17 cellular contexts compared by ENCODE assay signal in the genomic region with DNA sequence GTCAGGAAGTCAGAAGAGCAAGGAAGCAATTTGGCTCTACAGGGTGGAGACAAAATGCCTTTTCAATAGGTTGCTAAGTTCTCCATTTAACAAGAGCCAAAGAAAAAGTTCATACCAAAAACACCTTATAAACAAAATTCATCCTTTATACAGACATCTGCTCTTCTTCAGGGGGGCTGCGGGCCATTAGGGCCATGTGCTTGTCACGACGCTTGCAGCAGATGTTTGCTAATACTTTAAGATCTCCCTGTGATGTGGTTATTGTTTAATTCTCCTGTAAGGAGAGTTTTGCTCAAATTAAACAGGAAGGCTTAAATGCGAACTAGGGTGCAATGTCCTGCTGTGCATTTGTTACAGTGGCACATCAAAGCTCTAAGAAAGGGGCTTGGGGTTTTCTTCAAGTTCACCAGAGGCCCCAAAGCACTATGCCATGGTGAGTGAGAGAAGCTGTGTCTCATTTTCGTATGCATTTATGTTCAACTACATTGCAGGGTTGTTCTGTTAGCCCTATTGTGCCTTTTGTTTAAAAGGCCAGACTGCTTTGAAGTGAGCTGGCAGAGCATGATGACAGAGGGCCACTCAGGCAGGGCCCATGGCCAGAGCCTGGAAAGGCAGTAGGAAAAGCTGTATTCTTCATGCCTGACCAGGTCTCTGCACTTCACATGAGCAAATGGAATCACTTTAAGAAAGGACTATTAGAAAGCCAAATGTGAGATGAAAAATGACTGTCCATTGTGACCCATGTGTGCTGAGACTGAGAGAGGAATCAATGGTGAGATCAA. TPM values are rescaled to one million over a fixed set of nuclear protein-coding genes. Genes with fewer than 3 reads are reported as not detected.
DNase-seq lines count a peak whose midpoint lies in the region; FAIRE-seq and TF ChIP-seq lines count a peak whose summit lies in the region.
"Had no signal": no experiment of that assay in that cellular context is flagged by ENCODE, and none has a peak within 500 bp of the region (broad histone marks: within the 10 kb centered on the region; RNA-seq: fewer than 3 reads in every experiment).

No MANE protein-coding gene starts in this region.

- H3K79me1 ChIP-seq in neuronal stem cell (ENCODE audit: low read depth, low read length) = no peaks in the 10 kb centered on the region

- H3K4me2 ChIP-seq in GM23248 (ENCODE audit: unreplicated experiment) (no peak overlapping the region), neuronal stem cell (ENCODE audit: insufficient read depth, low read length, poor library complexity, severe bottlenecking) (no peak overlapping the region)
- H3K4me2 ChIP-seq: GM23338 had no signal

- FAIRE-seq in bronchial epithelial cell (lab: Jason Lieb, UNC) = no peak
- FAIRE-seq: kidney had no signal

- H3K27ac ChIP-seq in GM23248 (no peak overlapping the region), neuronal stem cell (replicated peaks; ENCODE audit: low read length) (no peak overlapping the region)

- H2AK5ac ChIP-seq in neuronal stem cell (ENCODE audit: low read depth, low read length) = no peak overlapping the region

- H2BK5ac ChIP-seq in neuronal stem cell (ENCODE audit: low read length) = no peak overlapping the region

- H2AFZ ChIP-seq in GM23248 (no peak overlapping the region), neuronal stem cell (ENCODE audit: low read length) (peak overlapping the region; percentile 21)
- H2AFZ ChIP-seq: GM23338 had no signal

- TF ChIP-seq CTCF in bronchial epithelial cell (IDR thresholded peaks at IDR 0.05; ENCODE audit: insufficient read depth, low read length, severe bottlenecking) (no peak), GM10266 (IDR thresholded peaks at IDR 0.05; ENCODE audit: control insufficient read depth, insufficient read depth, low read depth, missing control alignments) (no peak)

- H3K9ac ChIP-seq in GM23248 (no peak overlapping the region), neuronal stem cell (ENCODE audit: low read depth, low read length, poor library complexity) (no peak overlapping the region)

- no peak overlapping the region for H3K18ac ChIP-seq in neuronal stem cell (ENCODE audit: low read length)

- no peak overlapping the region for H4K8ac ChIP-seq in neuronal stem cell (ENCODE audit: low read depth, low read length)

- peak; percentile 30 for DNase-seq in NCI-H510A treated with DMSO at 0.1 percent for 48 hours (lab: John Stamatoyannopoulos, UW)
- no peak for DNase-seq in NCI-H510A (lab: John Stamatoyannopoulos, UW)
- peak; percentile 60 for DNase-seq in GM23248
- DNase-seq in bronchial epithelial cell (ENCODE audit: low read depth) = peak; percentile 10
- DNase-seq in neuronal stem cell (ENCODE audit: low spot score) = no peak
- DNase-seq in GM10266 (ENCODE audit: extremely low spot score) = no peak
- no peak for DNase-seq in NCI-H1694 (lab: John Stamatoyannopoulos, UW)
- no peak for DNase-seq in DMS153 treated with DMSO at 0.1 percent for 48 hours (lab: John Stamatoyannopoulos, UW; ENCODE audit: unreplicated experiment)
- DNase-seq: activated CD4-positive, CD25-positive, alpha-beta regulatory T cell treated with anti-CD3 and anti-CD28 coated beads, Interleukin-2, amount 50 U/mL, for 72 hours; activated effector memory CD4-positive, alpha-beta T cell treated with Interleukin-2 at 50 U/mL for 16 hours; anterior cingulate cortex; hypothalamus; kidney; NCI-H187; NCI-H526 treated with DMSO at 0.1 percent for 48 hours; T1000 had no signal

- H3K4ac ChIP-seq in neuronal stem cell (ENCODE audit: low read length) = no peak overlapping the region

- H3K9me3 ChIP-seq in GM23248 (ENCODE audit: low read depth) (no peaks in the 10 kb centered on the region), neuronal stem cell (replicated peaks in 1 of 2; ENCODE audit: control insufficient read depth in 2 of 2, insufficient read depth in 1 of 2, low read depth in 1 of 2, low read length in 2 of 2) (no peaks in the 10 kb centered on the region)

- no peak overlapping the region for H4K91ac ChIP-seq in neuronal stem cell (ENCODE audit: low read depth, low read length, poor library complexity)

- no peak overlapping the region for H3K14ac ChIP-seq in neuronal stem cell (ENCODE audit: low read length)

- H3K4me1 ChIP-seq in GM23248 (ENCODE audit: insufficient read depth) (peaks cover 40% of the 10 kb centered on the region), neuronal stem cell (ENCODE audit: control insufficient read depth in 2 of 2, insufficient read depth in 1 of 2, low read depth in 1 of 2, low read length in 2 of 2) (peaks cover 1 to 8% of the 10 kb centered on the region in 2 donors)

- H3K4me3 ChIP-seq in GM23248 (no peak overlapping the region), bronchial epithelial cell (ENCODE audit: low read depth, low read length) (no peak overlapping the region), neuronal stem cell (ENCODE audit: low read length in 2 of 2) (no peak overlapping the region)
- H3K4me3 ChIP-seq: GM23338 had no signal

- H2BK120ac ChIP-seq in neuronal stem cell (ENCODE audit: low read depth, low read length) = no peak overlapping the region

- H3K27me3 ChIP-seq in GM23248 (replicated peaks; ENCODE audit: insufficient read depth) (no peaks in the 10 kb centered on the region), bronchial epithelial cell (ENCODE audit: control insufficient read depth, insufficient read depth, low read length) (no peaks in the 10 kb centered on the region), neuronal stem cell (ENCODE audit: control insufficient read depth in 3 of 3, insufficient read depth in 3 of 3, low read depth in 1 of 3, low read length in 3 of 3) (no peaks in the 10 kb centered on the region)

- H2BK12ac ChIP-seq in neuronal stem cell (ENCODE audit: low read length) = no peak overlapping the region

- H4K20me1 ChIP-seq in GM23248 (ENCODE audit: insufficient read depth) = no peaks in the 10 kb centered on the region

- H3K36me3 ChIP-seq in GM23248 (ENCODE audit: low read depth) (no peaks in the 10 kb centered on the region), bronchial epithelial cell (ENCODE audit: control insufficient read depth, insufficient read depth, low read length) (no peaks in the 10 kb centered on the region), neuronal stem cell (replicated peaks in 1 of 2; ENCODE audit: control insufficient read depth in 2 of 2, insufficient read depth in 2 of 2, low read length in 2 of 2) (no peaks in the 10 kb centered on the region)

- no peaks in the 10 kb centered on the region; the same call in 1 of the 2 replicates for H3K9me2 ChIP-seq in GM23248 (ENCODE audit: insufficient read depth)

- H3K23ac ChIP-seq in neuronal stem cell (ENCODE audit: low read depth, low read length, poor library complexity) = no peak overlapping the region

- H2BK15ac ChIP-seq in neuronal stem cell (ENCODE audit: low read length) = no peak overlapping the region

- H3F3A ChIP-seq in GM23248 (ENCODE audit: insufficient read depth) = peaks cover 19% of the 10 kb centered on the region

- in situ Hi-C loops in GM23248 (cut with MboI) = no loop called here

- WGBS in GM23248 (ENCODE audit: low coverage in 1 of 2, low lambda C conversion rate in 2 of 2, missing lambda C conversion rate in 2 of 2), 2 experiments = 89 to 91% methylated on average over 5 of the region's 5 CpGs
- WGBS in neuronal stem cell (ENCODE audit: extremely low coverage in 2 of 2, insufficient read length in 2 of 2, insufficient replicate concordance in 1 of 2), 2 donors = no CpG with 5 or more reads among the region's 5 CpGs

- no peaks in the 10 kb centered on the region for H3K79me2 ChIP-seq in GM23248 (ENCODE audit: insufficient read depth)

RNA-seq across cellular contexts. Expression of gene NTPCR, which starts 24.8 kb away (rescaled TPM):
- total RNA-seq in GM23248 (2014; rRNA removed; shearing (Covaris generic)) = 23.8 and 47.0 TPM in 2 replicates
- 67.2 and 67.7 TPM in 2 replicates for polyA plus RNA-seq in GM23248 (2016; fragmentation: Nextera tagmentation; extraction: Ambion mirVana)
- total RNA-seq in bronchial epithelial cell = 11.6 and 13.4 TPM in 2 replicates
- polyA plus RNA-seq in neuronal stem cell (2013, experiment 1 of 2) = 63.6 TPM
- 65.4 TPM for polyA plus RNA-seq in neuronal stem cell (2013, experiment 2 of 2)

Comparison
In these comparisons a context has a peak if more than half of its experiments do, and no peak if none do; other contexts are left out.
1. DNase-seq: peak in NCI-H510A treated with DMSO at 0.1 percent for 48 hours (single experiment), GM23248 (single experiment) and bronchial epithelial cell (single experiment); none in NCI-H510A (single experiment), neuronal stem cell (single experiment), GM10266 (single experiment), NCI-H1694 (single experiment) and DMS153 treated with DMSO at 0.1 percent for 48 hours (single experiment).